ENCODE assay signal across 12 cellular contexts in genomic region chr13:95643009-95643408, GRCh38. TPM values are rescaled to one million over a fixed set of nuclear protein-coding genes. Genes with fewer than 3 reads are reported as not detected.
DNase-seq lines count a peak whose midpoint lies in the region; ATAC-seq and TF ChIP-seq lines count a peak whose summit lies in the region.
"Had no signal": no experiment of that assay in that cellular context is flagged by ENCODE, and none has a peak within 500 bp of the region (broad histone marks: within the 10 kb centered on the region; RNA-seq: fewer than 3 reads in every experiment).

No MANE protein-coding gene starts in this region.

- TF ChIP-seq CTCF in cardiac muscle cell (IDR thresholded peaks at IDR 0.05; ENCODE audit: low read depth, low read length): no peak
- TF ChIP-seq CTCF in coronary artery (IDR thresholded peaks at IDR 0.05): no peak
- no peak for TF ChIP-seq CTCF in mesothelial cell of epicardium (IDR thresholded peaks at IDR 0.05; ENCODE audit: unreplicated experiment)
- no peak for TF ChIP-seq CTCF in upper lobe of right lung (IDR thresholded peaks at IDR 0.05)
- no peak for TF ChIP-seq CTCF in CD8-positive, alpha-beta T cell (IDR thresholded peaks at IDR 0.05)

- peaks cover 18% of the 10 kb centered on the region for H3K36me3 Mint-ChIP-seq in mesothelial cell of epicardium
- H3K36me3 Mint-ChIP-seq in CD8-positive, alpha-beta T cell: no peaks in the 10 kb centered on the region

- H3K27ac Mint-ChIP-seq in mesothelial cell of epicardium: no peak overlapping the region
- no peak overlapping the region for H3K27ac Mint-ChIP-seq in CD8-positive, alpha-beta T cell

- intact Hi-C loops in Right ventricle myocardium superior (cut with DNase I): no loop called here
- intact Hi-C loops in upper lobe of right lung (cut with DNase I): no loop called here
- intact Hi-C loops in CD8-positive, alpha-beta T cell (cut with DNase I, micrococcal nuclease): no loop called here

- H3K27ac ChIP-seq in cardiac muscle cell (no peak overlapping the region), coronary artery (peak overlapping the region; percentile 62 to 78), upper lobe of right lung (no peak overlapping the region)
- H3K27ac ChIP-seq in CD8-positive, alpha-beta T cell (ENCODE audit: low read depth, low read length): no peak overlapping the region

- H3K9me3 Mint-ChIP-seq in mesothelial cell of epicardium: no peaks in the 10 kb centered on the region
- no peaks in the 10 kb centered on the region for H3K9me3 Mint-ChIP-seq in CD8-positive, alpha-beta T cell

- H3K4me3 Mint-ChIP-seq in mesothelial cell of epicardium: peak overlapping the region; percentile 77
- H3K4me3 Mint-ChIP-seq in CD8-positive, alpha-beta T cell: no peak overlapping the region

- peaks cover 10% of the 10 kb centered on the region for H3K4me1 ChIP-seq in cardiac muscle cell (ENCODE audit: low read depth)
- peaks cover 10% of the 10 kb centered on the region for H3K4me1 ChIP-seq in upper lobe of right lung
- no peaks in the 10 kb centered on the region for H3K4me1 ChIP-seq in CD8-positive, alpha-beta T cell (ENCODE audit: insufficient read depth, low read length)

- peaks cover 29% of the 10 kb centered on the region for H3K4me1 Mint-ChIP-seq in mesothelial cell of epicardium
- H3K4me1 Mint-ChIP-seq in CD8-positive, alpha-beta T cell (ENCODE audit: low read depth): peaks cover 8% of the 10 kb centered on the region

- DNase-seq in cardiac muscle cell (ENCODE audit: low read depth in 1 of 2, low spot score in 1 of 2) (no peak), Right ventricle myocardium superior (no peak), coronary artery (ENCODE audit: low spot score) (no peak), mesothelial cell of epicardium (ENCODE audit: low spot score in 2 of 2, unreplicated experiment in 2 of 2) (no peak), upper lobe of right lung (no peak), HCEC 1CT (no peak), NCI-H187 treated with DMSO at 0.1 percent for 48 hours (lab: John Stamatoyannopoulos, UW) (no peak)
- no peak for DNase-seq in CD8-positive, alpha-beta T cell
- DNase-seq: activated T-cell treated with anti-CD3 and anti-CD28 coated beads for 4 hours; AML-193; stimulated activated CD8-positive, alpha-beta memory T cell treated with anti-CD3 and anti-CD28 coated beads, Interleukin-4, amount 100 ng/mL, for 48 hours; T-helper 2 cell had no signal

- H3K27me3 ChIP-seq in cardiac muscle cell (no peaks in the 10 kb centered on the region), upper lobe of right lung (peaks cover 45% of the 10 kb centered on the region)
- peaks cover 3% of the 10 kb centered on the region for H3K27me3 ChIP-seq in CD8-positive, alpha-beta T cell (ENCODE audit: insufficient read depth, low read length)

- ATAC-seq in Right ventricle myocardium superior (ENCODE audit: poor library complexity) (no peak), upper lobe of right lung (no peak)
- no peak for ATAC-seq in CD8-positive, alpha-beta T cell

- H3K36me3 ChIP-seq in cardiac muscle cell (peaks cover 11% of the 10 kb centered on the region), upper lobe of right lung (no peaks in the 10 kb centered on the region)
- H3K36me3 ChIP-seq in CD8-positive, alpha-beta T cell (ENCODE audit: insufficient read depth, low read length): no peaks in the 10 kb centered on the region

- CTCF ChIA-PET in CD8-positive, alpha-beta T cell (lab: Charles Lee): interaction anchor here (0.9 kb wide), 1 partner anchor 191 kb away, joined by 3 read pairs; no protein-coding TSS in a partner anchor

- POLR2A ChIA-PET in CD8-positive, alpha-beta T cell (lab: Charles Lee): no interaction called here

- H3K9me3 ChIP-seq in cardiac muscle cell (ENCODE audit: low read depth): no peaks in the 10 kb centered on the region
- no peaks in the 10 kb centered on the region for H3K9me3 ChIP-seq in upper lobe of right lung
- no peaks in the 10 kb centered on the region for H3K9me3 ChIP-seq in CD8-positive, alpha-beta T cell (ENCODE audit: low read length)

- no peaks in the 10 kb centered on the region for H3K27me3 Mint-ChIP-seq in mesothelial cell of epicardium (ENCODE audit: low read depth)
- peaks cover 44% of the 10 kb centered on the region for H3K27me3 Mint-ChIP-seq in CD8-positive, alpha-beta T cell (ENCODE audit: low read depth)

- H3K4me3 ChIP-seq in cardiac muscle cell (peak overlapping the region; percentile 47), coronary artery (peak overlapping the region; percentile 79), upper lobe of right lung (peak overlapping the region; percentile 56)
- no peak overlapping the region for H3K4me3 ChIP-seq in CD8-positive, alpha-beta T cell (ENCODE audit: low read depth, low read length)

RNA-seq across cellular contexts. Expression of gene DZIP1, which starts 1.5 kb away (rescaled TPM):
- total RNA-seq in cardiac muscle cell (30.7 and 47.2 TPM in 2 replicates), Right ventricle myocardium superior (3.9 TPM), mesothelial cell of epicardium (57.6 to 62.8 TPM (median 62.7 TPM) in 3 replicates), upper lobe of right lung (7.1 TPM)
- 6.4 and 8.9 TPM in 2 replicates for polyA plus RNA-seq in cardiac muscle cell
- total RNA-seq in CD8-positive, alpha-beta T cell: not detected

RNA-seq across cellular contexts. Expression of gene DNAJC3, which starts 33.9 kb away (rescaled TPM):
- total RNA-seq in cardiac muscle cell: 13.6 and 19.8 TPM in 2 replicates
- polyA plus RNA-seq in cardiac muscle cell: 11.6 and 15.3 TPM in 2 replicates
- 26.2 TPM for total RNA-seq in Right ventricle myocardium superior
- 21.7 to 22.9 TPM (median 22.6 TPM) in 3 replicates for total RNA-seq in mesothelial cell of epicardium
- total RNA-seq in upper lobe of right lung: 67.9 TPM
- total RNA-seq in CD8-positive, alpha-beta T cell: 10 to 100 TPM; 26.2 to 28.5 TPM

Comparison
In these comparisons a context has a peak if more than half of its experiments do, and no peak if none do; other contexts are left out.
1. H3K27ac ChIP-seq: peak in coronary artery (2 of 2); none in cardiac muscle cell (single experiment), upper lobe of right lung (single experiment) and CD8-positive, alpha-beta T cell (single experiment).